ENCODE assay signal across 8 cellular contexts in genomic region chr11:14891143-14892035, GRCh38. TPM values are rescaled to one million over a fixed set of nuclear protein-coding genes. Genes with fewer than 3 reads are reported as not detected.
DNase-seq lines count a peak whose midpoint lies in the region; ATAC-seq and TF ChIP-seq lines count a peak whose summit lies in the region.

No MANE protein-coding gene starts in this region.

- peaks cover 32% of the 10 kb centered on the region for H3K4me1 ChIP-seq in Caco-2
- H3K4me1 ChIP-seq in NT2/D1 (ENCODE audit: insufficient read depth, insufficient read length): no peaks in the 10 kb centered on the region
- H3K4me1 ChIP-seq in endodermal cell (ENCODE audit: control insufficient read depth, insufficient read depth, low read length): no peaks in the 10 kb centered on the region

- CTCF ChIA-PET in Caco-2 (lab: Charles Lee): interaction anchor here (0.7 to 2.0 kb wide), 6 partner anchors 17 to 311 kb away, joined by 3 to 31 read pairs (median 3); no protein-coding TSS in a partner anchor

- H3K36me3 Mint-ChIP-seq in Caco-2 (ENCODE audit: insufficient read depth, unreplicated experiment): peaks cover 22% of the 10 kb centered on the region
- H3K36me3 Mint-ChIP-seq in endodermal cell (ENCODE audit: low read depth): peaks cover 4% of the 10 kb centered on the region

- H3K27me3 ChIP-seq in Caco-2 (replicated peaks; ENCODE audit: control insufficient read depth, insufficient read depth, low read length) (no peaks in the 10 kb centered on the region), NT2/D1 (ENCODE audit: insufficient read depth, insufficient read length) (peaks cover 4% of the 10 kb centered on the region), endodermal cell (ENCODE audit: control insufficient read depth, insufficient read depth, low read length, poor library complexity, severe bottlenecking) (peaks cover 6% of the 10 kb centered on the region)

- TF ChIP-seq CTCF in Caco-2 (IDR thresholded peaks at IDR 0.05; ENCODE audit: insufficient read depth in 1 of 2, low read depth in 1 of 2, low read length in 1 of 2, severe bottlenecking in 1 of 2, unreplicated experiment in 1 of 2) (no peak), endodermal cell (conservative IDR thresholded peaks at IDR 0.05) (no peak)

- intact Hi-C loops in Caco-2 (cut with micrococcal nuclease; ENCODE audit: unreplicated experiment): loop anchor here (1.0 to 5.0 kb wide), 4 partner anchors 99 to 371 kb away; partner anchors contain the start of genes PDE3B and PSMA1

- H3K9ac ChIP-seq in NT2/D1 (ENCODE audit: insufficient read length, low read depth) (peak overlapping the region; percentile 79), endodermal cell (ENCODE audit: extremely low read depth, low read length, poor library complexity, severe bottlenecking) (peak overlapping the region; percentile 48)

- H3K36me3 ChIP-seq in Caco-2 (ENCODE audit: control insufficient read depth, insufficient read depth, low read length) (no peaks in the 10 kb centered on the region), NT2/D1 (ENCODE audit: insufficient read depth, insufficient read length, low read length) (no peaks in the 10 kb centered on the region), endodermal cell (ENCODE audit: control insufficient read depth, insufficient read depth, low read length) (no peaks in the 10 kb centered on the region)

- BruUV-seq in Caco-2 (replicated peaks; lab: Mats Ljungman, UMichigan): TSS peak; percentile 66

- 2 to 3% methylated on average over 47 to 67 of the region's 67 CpGs for WGBS in endodermal cell (ENCODE audit: insufficient coverage in 1 of 2, insufficient read length in 1 of 2), 2 experiments

- no peaks in the 10 kb centered on the region for H3K9me3 Mint-ChIP-seq in Caco-2 (ENCODE audit: unreplicated experiment)
- peaks cover 14% of the 10 kb centered on the region for H3K9me3 Mint-ChIP-seq in endodermal cell

- H3K9me3 ChIP-seq in Caco-2 (no peaks in the 10 kb centered on the region), NT2/D1 (ENCODE audit: insufficient read depth, low read length) (no peaks in the 10 kb centered on the region), endodermal cell (ENCODE audit: control insufficient read depth, low read length) (peaks cover 13% of the 10 kb centered on the region)

- H3K4me1 Mint-ChIP-seq in Caco-2 (ENCODE audit: low read depth, unreplicated experiment): peaks cover 33% of the 10 kb centered on the region
- peaks cover 13% of the 10 kb centered on the region for H3K4me1 Mint-ChIP-seq in endodermal cell

- ATAC-seq in GM21360 (IDR thresholded peaks at IDR 0.05; ENCODE audit: unreplicated experiment): peak; percentile 47

- H3K27ac ChIP-seq in endodermal cell (ENCODE audit: low read depth, low read length): peak overlapping the region; percentile 31

- H3K27me3 Mint-ChIP-seq in Caco-2 (ENCODE audit: insufficient read depth, unreplicated experiment): no peaks in the 10 kb centered on the region
- H3K27me3 Mint-ChIP-seq in endodermal cell (ENCODE audit: insufficient read depth): peaks cover 45% of the 10 kb centered on the region

- H3K4me3 ChIP-seq in Caco-2 (ENCODE audit: low read depth, low read length): peak overlapping the region; percentile 78
- H3K4me3 ChIP-seq in NT2/D1 (ENCODE audit: insufficient read length, low read depth): peak overlapping the region; percentile 46
- H3K4me3 ChIP-seq in endodermal cell (ENCODE audit: low read length): peak overlapping the region; percentile 87

- POLR2A ChIA-PET in Caco-2 (lab: Charles Lee): interaction anchor here (0.6 to 1.4 kb wide), 3 partner anchors 17 to 391 kb away, joined by 3 to 8 read pairs (median 3); partner anchors contain the start of gene COPB1

- DNase-seq in Caco-2 (peak; percentile 89 to 94), HT-29 (ENCODE audit: low spot score) (peak; percentile 95), NT2/D1 (ENCODE audit: low read depth, low spot score) (peak; percentile 70), endodermal cell (peak; percentile 96), midbrain (lab: John Stamatoyannopoulos, UW) (peak; percentile 85)
- peak; percentile 65 for DNase-seq in activated CD8-positive, alpha-beta memory T cell treated with anti-CD3 and anti-CD28 coated beads, Interleukin-2, amount 50 U/mL, for 24 hours (ENCODE audit: extremely low read depth)
- DNase-seq in stimulated activated CD8-positive, alpha-beta memory T cell treated with anti-CD3 and anti-CD28 coated beads, Interleukin-15, amount 100 ng/mL, for 4 hours (ENCODE audit: low read depth in 2 of 2): peak; percentile 78 to 82

- H3K4me3 Mint-ChIP-seq in Caco-2 (ENCODE audit: unreplicated experiment) (peak overlapping the region; percentile 99), endodermal cell (peak overlapping the region; percentile 79)

- H3K27ac Mint-ChIP-seq in Caco-2 (ENCODE audit: unreplicated experiment): peak overlapping the region; percentile 88
- peak overlapping the region; percentile 90 for H3K27ac Mint-ChIP-seq in endodermal cell

RNA-seq across cellular contexts. Expression of gene CYP2R1, which starts 0.6 kb away (rescaled TPM):
- total RNA-seq in Caco-2 (2022): 33.0 and 34.5 TPM in 2 replicates
- 7.2 and 9.7 TPM in 2 replicates for total RNA-seq in HT-29 (2014; rRNA removed; shearing (Covaris generic))
- total RNA-seq in endodermal cell: 10 to 100 TPM; 10.4 to 12.4 TPM
- 19.4 TPM for polyA plus RNA-seq in endodermal cell (2013, experiment 1 of 2)
- 19.8 TPM for polyA plus RNA-seq in endodermal cell (2013, experiment 2 of 2)

Comparison
In these comparisons a context has a peak if more than half of its experiments do, and no peak if none do; other contexts are left out.
1. Peak in every context shown above with its lines: DNase-seq, ATAC-seq, H3K4me3 ChIP-seq and H3K27ac ChIP-seq.